ENCODE assay signal across 19 cellular contexts in genomic region chr5:140480310-140481014, GRCh38.
DNase-seq lines count a peak whose midpoint lies in the region; ATAC-seq and TF ChIP-seq lines count a peak whose summit lies in the region.
"Had no signal": no experiment of that assay in that cellular context is flagged by ENCODE, and none has a peak within 500 bp of the region (broad histone marks: within the 10 kb centered on the region; RNA-seq: fewer than 3 reads in every experiment).

No MANE protein-coding gene starts in this region.

- 51 to 57% methylated on average over 3 of the region's 3 CpGs for WGBS in heart right ventricle, 2 donors

- H3K4me3 Mint-ChIP-seq in HFFc6 = peak overlapping the region; percentile 2; the same call in 1 of the 2 replicates
- H3K4me3 Mint-ChIP-seq: stimulated activated effector memory CD8-positive, alpha-beta T cell treated with anti-CD3 and anti-CD28 coated beads, Interleukin-12 subunit alpha, Interleukin-12 subunit beta, amount 100 ng/mL, for 72 hours; type B pancreatic cell had no signal

- H3K4me1 Mint-ChIP-seq in HFFc6 (ENCODE audit: low read depth) = peaks cover 27% of the 10 kb centered on the region
- H3K4me1 Mint-ChIP-seq: stimulated activated effector memory CD8-positive, alpha-beta T cell treated with anti-CD3 and anti-CD28 coated beads, Interleukin-12 subunit alpha, Interleukin-12 subunit beta, amount 100 ng/mL, for 72 hours had no signal

- ATAC-seq in HG02840 (IDR thresholded peaks at IDR 0.05; ENCODE audit: low FRiP score, unreplicated experiment) (no peak), heart right ventricle (no peak)
- ATAC-seq: left colon; pancreas; stimulated activated effector memory CD8-positive, alpha-beta T cell treated with anti-CD3 and anti-CD28 coated beads, Interleukin-12 subunit alpha, Interleukin-12 subunit beta, amount 100 ng/mL, for 72 hours had no signal

- H3K27ac ChIP-seq in heart right ventricle = peak overlapping the region in 3 of 10 donors; percentile 2 to 19 (median 2)

- TF ChIP-seq CTCF in AG09319 (IDR thresholded peaks at IDR 0.05; ENCODE audit: low read depth, low read length) (no peak), HFFc6 (IDR thresholded peaks at IDR 0.05) (no peak), cardiac fibroblast (IDR thresholded peaks at IDR 0.05; ENCODE audit: low read depth, low read length) (no peak), heart right ventricle (IDR thresholded peaks at IDR 0.05) (no peak)

- no peaks in the 10 kb centered on the region for H3K27me3 Mint-ChIP-seq in HFFc6 (ENCODE audit: insufficient read depth)
- H3K27me3 Mint-ChIP-seq: type B pancreatic cell had no signal

- H3K27ac Mint-ChIP-seq in HFFc6 = peak overlapping the region; percentile 3; the same call in 1 of the 2 replicates
- H3K27ac Mint-ChIP-seq: stimulated activated effector memory CD8-positive, alpha-beta T cell treated with anti-CD3 and anti-CD28 coated beads, Interleukin-12 subunit alpha, Interleukin-12 subunit beta, amount 100 ng/mL, for 72 hours; type B pancreatic cell had no signal

- H3K4me1 ChIP-seq in heart right ventricle = peaks cover 0 to 26% (median 14%) of the 10 kb centered on the region in 9 donors

- DNase-seq in AG09319 (ENCODE audit: extremely low read depth, low read depth) = peak; percentile 7
- no peak for DNase-seq in HFFc6
- DNase-seq in cardiac fibroblast (ENCODE audit: low read depth in 2 of 2) = peak; percentile 6 to 33
- DNase-seq in iris pigment epithelial cell (ENCODE audit: low read depth) = peak; percentile 18
- no peak for DNase-seq in HUDEP-2 (lab: John Stamatoyannopoulos, UW; ENCODE audit: unreplicated experiment in 76 of 76)
- no peak for DNase-seq in heart right ventricle
- no peak for DNase-seq in COLO668 (lab: John Stamatoyannopoulos, UW; ENCODE audit: unreplicated experiment)
- DNase-seq: activated CD4-positive, alpha-beta T cell treated with anti-CD3 and anti-CD28 coated beads for 1 hour; activated CD8-positive, alpha-beta memory T cell treated with anti-CD3 and anti-CD28 coated beads, Interleukin-2, amount 50 U/mL, for 48 hours; activated naive CD4-positive, alpha-beta T cell treated with Interleukin-2 at 50 U/mL for 16 hours; effector memory CD4-positive, alpha-beta T cell; left colon; NCI-H2171; NCI-H82; pancreas had no signal

- H3K9me3 ChIP-seq in heart right ventricle = no peaks in the 10 kb centered on the region
- H3K9me3 ChIP-seq: pancreas had no signal

- H3K36me3 Mint-ChIP-seq in HFFc6 (ENCODE audit: low read depth) = peaks cover 11% of the 10 kb centered on the region; the same call in 1 of the 2 replicates
- H3K36me3 Mint-ChIP-seq: type B pancreatic cell had no signal

- peaks cover 0 to 58% (median 15%) of the 10 kb centered on the region in 9 donors for H3K36me3 ChIP-seq in heart right ventricle

- intact Hi-C loops in heart right ventricle (cut with DNase I) = no loop called here

- no peaks in the 10 kb centered on the region for H3K9me3 Mint-ChIP-seq in HFFc6
- H3K9me3 Mint-ChIP-seq: stimulated activated effector memory CD8-positive, alpha-beta T cell treated with anti-CD3 and anti-CD28 coated beads, Interleukin-12 subunit alpha, Interleukin-12 subunit beta, amount 100 ng/mL, for 72 hours; type B pancreatic cell had no signal

- no peaks in the 10 kb centered on the region for H3K27me3 ChIP-seq in heart right ventricle
- H3K27me3 ChIP-seq: pancreas had no signal

- no peak overlapping the region for H3K4me3 ChIP-seq in cardiac fibroblast (replicated peaks in 1 of 2; ENCODE audit: low read depth in 2 of 2, low read length in 2 of 2)
- H3K4me3 ChIP-seq in heart right ventricle = no peak overlapping the region
- H3K4me3 ChIP-seq: pancreas, smooth muscle cell had no signal

Comparison
In these comparisons a context has a peak if more than half of its experiments do, and no peak if none do; other contexts are left out.
1. DNase-seq: peak in AG09319 (single experiment), cardiac fibroblast (2 of 2) and iris pigment epithelial cell (single experiment); none in HFFc6 (single experiment), HUDEP-2 (0 of 76), heart right ventricle (0 of 2) and COLO668 (single experiment).